Comparison of ENCODE assay signal across 8 cellular contexts in the genomic region with DNA sequence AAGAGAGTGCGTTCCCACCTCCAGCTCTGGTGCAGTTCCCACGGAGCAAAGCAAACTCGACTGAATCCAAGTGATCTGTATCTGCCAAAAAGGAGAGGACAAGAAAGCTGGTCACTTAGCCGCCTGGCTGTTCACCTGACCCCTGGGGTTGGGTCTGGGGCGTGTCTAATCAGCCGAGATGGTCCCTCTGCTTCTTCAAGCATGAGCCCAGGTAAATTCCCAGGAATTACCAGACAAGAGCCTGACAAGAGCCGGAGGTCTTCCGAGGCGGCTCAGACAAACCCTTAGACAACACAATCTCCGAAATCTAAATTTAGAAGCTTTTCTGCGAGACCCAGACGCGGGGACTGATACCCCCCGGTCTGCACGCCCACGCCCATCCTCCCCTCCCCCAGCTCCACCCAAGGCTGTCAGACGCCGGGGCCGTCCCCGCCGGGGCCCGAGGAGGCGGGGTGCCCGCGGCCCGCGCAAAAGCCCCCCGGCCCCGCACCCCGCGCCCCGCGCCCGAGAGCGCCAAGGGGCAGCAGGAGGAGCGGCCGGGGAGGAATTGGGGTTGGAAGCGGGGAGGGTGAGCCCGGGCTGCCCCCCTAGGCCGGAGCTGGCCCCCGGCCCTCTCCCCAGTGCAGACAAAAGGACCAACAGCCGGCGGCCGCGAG. TPM values are rescaled to one million over a fixed set of nuclear protein-coding genes. Genes with fewer than 3 reads are reported as not detected.
DNase-seq lines count a peak whose midpoint lies in the region; ATAC-seq and TF ChIP-seq lines count a peak whose summit lies in the region.

No MANE protein-coding gene starts in this region.

- no peak for TF ChIP-seq CTCF in coronary artery (IDR thresholded peaks at IDR 0.05)

- peak; percentile 49 for ATAC-seq in GM21529 (IDR thresholded peaks at IDR 0.05; ENCODE audit: unreplicated experiment)

- H3K4me3 ChIP-seq in coronary artery = peak overlapping the region; percentile 84

- in situ Hi-C loops in Caki2 (cut with HindIII; ENCODE audit: low pct_unique_long_range_greater_than_20kb, low sequenced_read_pairs) (no loop called here), KBM-7 (cut with MboI; ENCODE audit: low pct_unique_long_range_greater_than_20kb, low sequenced_read_pairs) (no loop called here)

- DNase-seq in Caki2 (ENCODE audit: low read depth) (peak; percentile 41), KBM-7 (peak; percentile 37), coronary artery (ENCODE audit: low spot score) (no peak), lung microvascular endothelial cell (ENCODE audit: low read depth in 2 of 2) (peak; percentile 7 to 23), T1000 (lab: John Stamatoyannopoulos, UW) (no peak)
- peak; percentile 66 to 70 for DNase-seq in activated CD4-positive, alpha-beta T cell treated with anti-CD3 and anti-CD28 coated beads for 4 hours
- DNase-seq in stimulated activated CD8-positive, alpha-beta memory T cell treated with anti-CD3 and anti-CD28 coated beads, Interleukin-2, amount 100 ng/mL, for 48 hours (ENCODE audit: low read depth in 2 of 2) = peak; percentile 30 to 44

- peak overlapping the region; percentile 89 to 95 for H3K27ac ChIP-seq in coronary artery

RNA-seq across cellular contexts. Expression of gene ZNF821, which starts 0.7 kb away (rescaled TPM):
- total RNA-seq in Caki2 (2014; rRNA removed; shearing (Covaris generic); ENCODE audit: low replicate concordance) = 11.4 and 16.1 TPM in 2 replicates
- 5.2 and 6.0 TPM in 2 replicates for total RNA-seq in lung microvascular endothelial cell

RNA-seq across cellular contexts. Expression of gene IST1, which starts 12.0 kb away (rescaled TPM):
- 157 and 197 TPM in 2 replicates for total RNA-seq in Caki2 (2014; rRNA removed; shearing (Covaris generic); ENCODE audit: low replicate concordance)
- 99.6 and 141 TPM in 2 replicates for total RNA-seq in lung microvascular endothelial cell

RNA-seq across cellular contexts. Expression of gene ATXN1L, which starts 37.5 kb away (rescaled TPM):
- 5.4 and 6.0 TPM in 2 replicates for total RNA-seq in Caki2 (2014; rRNA removed; shearing (Covaris generic); ENCODE audit: low replicate concordance)
- total RNA-seq in lung microvascular endothelial cell = 10.2 and 16.3 TPM in 2 replicates

Comparison
In these comparisons a context has a peak if more than half of its experiments do, and no peak if none do; other contexts are left out.
1. DNase-seq: peak in Caki2 (single experiment), KBM-7 (single experiment), activated CD4-positive, alpha-beta T cell treated with anti-CD3 and anti-CD28 coated beads for 4 hours (2 of 2), lung microvascular endothelial cell (2 of 2) and stimulated activated CD8-positive, alpha-beta memory T cell treated with anti-CD3 and anti-CD28 coated beads, Interleukin-2, amount 100 ng/mL, for 48 hours (2 of 2); none in coronary artery (single experiment) and T1000 (single experiment).